ENCODE assay signal across 34 cellular contexts in the genomic region with DNA sequence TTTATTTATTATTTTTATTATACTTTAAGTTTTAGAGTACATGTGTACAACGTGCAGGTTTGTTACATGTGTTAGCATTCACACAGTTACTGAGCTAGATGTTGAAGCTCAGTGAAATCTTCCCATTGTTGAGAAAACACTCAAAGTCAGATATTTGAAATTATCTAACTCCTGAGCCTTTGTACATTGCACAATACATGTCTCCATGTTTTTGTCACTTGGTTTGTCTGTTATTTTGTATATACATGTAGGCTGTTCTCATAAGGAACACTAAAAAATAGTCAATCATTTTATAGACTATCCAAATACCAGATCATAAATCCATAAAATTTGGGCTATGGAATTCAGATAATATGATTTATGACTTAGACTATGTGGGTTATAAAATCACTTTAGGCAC.
DNase-seq lines count a peak whose midpoint lies in the region; ATAC-seq, FAIRE-seq and TF ChIP-seq lines count a peak whose summit lies in the region.
"Had no signal": no experiment of that assay in that cellular context is flagged by ENCODE, and none has a peak within 500 bp of the region (broad histone marks: within the 10 kb centered on the region; RNA-seq: fewer than 3 reads in every experiment).

No MANE protein-coding gene starts in this region.

- no peak overlapping the region for H2BK120ac ChIP-seq in IMR-90 (ENCODE audit: low read depth, low read length)

- no peaks in the 10 kb centered on the region for H3K9me1 ChIP-seq in IMR-90 (ENCODE audit: insufficient read depth, low read length)

- no peak overlapping the region for H2AK5ac ChIP-seq in IMR-90 (ENCODE audit: low read depth, low read length)

- H3K4me1 Mint-ChIP-seq in activated CD4-positive, alpha-beta T cell treated with anti-CD3 and anti-CD28 coated beads, Interleukin-2, amount 10 ng/mL, durations not matched to agents 7 days and 5 days: no peaks in the 10 kb centered on the region
- H3K4me1 Mint-ChIP-seq: B cell; CD14-positive monocyte; CD4-positive, alpha-beta memory T cell; CD4-positive, CD25-positive, alpha-beta regulatory T cell; CD8-positive, alpha-beta memory T cell had no signal

- no peak overlapping the region for H2AK9ac ChIP-seq in IMR-90 (replicated peaks; ENCODE audit: low read depth, low read length, poor library complexity)

- no peak overlapping the region for H3K4me3 ChIP-seq in HepG2 (replicated peaks in 1 of 3; ENCODE audit: insufficient read depth in 1 of 3, low read depth in 2 of 3, low read length in 3 of 3)
- H3K4me3 ChIP-seq in right lobe of liver: no peak overlapping the region
- H3K4me3 ChIP-seq in IMR-90 (ENCODE audit: insufficient read depth, low read depth, low read length): no peak overlapping the region
- H3K4me3 ChIP-seq: A549; BLaER1; BLaER1 treated with 17β-estradiol and CSF1 and Interleukin-3, amounts not matched to agents 10 nM and 100 nM had no signal

- H3K9me3 ChIP-seq in HepG2 (ENCODE audit: low read length): no peaks in the 10 kb centered on the region
- H3K9me3 ChIP-seq in right lobe of liver: no peaks in the 10 kb centered on the region
- peaks cover 3% of the 10 kb centered on the region; the same call in 1 of the 2 replicates for H3K9me3 ChIP-seq in IMR-90 (ENCODE audit: control insufficient read depth, insufficient read depth, low read length)
- H3K9me3 ChIP-seq: A549; BE2C; BLaER1; BLaER1 treated with 17β-estradiol and CSF1 and Interleukin-3, amounts not matched to agents 10 nM and 100 nM; Caco-2 had no signal

- no peak overlapping the region for H2BK5ac ChIP-seq in IMR-90 (ENCODE audit: low read depth, low read length, poor library complexity, severe bottlenecking)

- no peak overlapping the region for H3K27ac Mint-ChIP-seq in activated CD4-positive, alpha-beta T cell treated with anti-CD3 and anti-CD28 coated beads, Interleukin-2, amount 10 ng/mL, durations not matched to agents 7 days and 5 days
- H3K27ac Mint-ChIP-seq: B cell; CD14-positive monocyte; CD4-positive, alpha-beta memory T cell; CD4-positive, alpha-beta T cell; CD4-positive, CD25-positive, alpha-beta regulatory T cell; CD8-positive, alpha-beta memory T cell; CD8-positive, alpha-beta T cell had no signal

- no peak overlapping the region for H3K4me3 Mint-ChIP-seq in activated CD4-positive, alpha-beta T cell treated with anti-CD3 and anti-CD28 coated beads, Interleukin-2, amount 10 ng/mL, durations not matched to agents 7 days and 5 days
- H3K4me3 Mint-ChIP-seq: B cell; CD14-positive monocyte; CD4-positive, alpha-beta memory T cell; CD4-positive, alpha-beta T cell; CD4-positive, CD25-positive, alpha-beta regulatory T cell; CD8-positive, alpha-beta memory T cell; CD8-positive, alpha-beta T cell had no signal

- H3K56ac ChIP-seq in IMR-90 (ENCODE audit: extremely low read depth, insufficient read depth, low read length): no peak overlapping the region

- H3K27ac ChIP-seq in HepG2 (ENCODE audit: extremely low read length, insufficient read depth, low read length): no peak overlapping the region
- no peak overlapping the region for H3K27ac ChIP-seq in right lobe of liver
- H3K27ac ChIP-seq in IMR-90 (ENCODE audit: insufficient read depth, low read length): no peak overlapping the region
- H3K27ac ChIP-seq: 22Rv1; A549; BLaER1; BLaER1 treated with 17β-estradiol and CSF1 and Interleukin-3, amounts not matched to agents 10 nM and 100 nM; C4-2B had no signal

- in situ Hi-C loops in HepG2 (cut with HindIII; ENCODE audit: extremely low pct_ligation_motif_present, low pct_unique_long_range_greater_than_20kb) (no loop called here), IMR-90 (cut with MboI; ENCODE audit: low sequenced_read_pairs) (no loop called here)

- H3K36me3 Mint-ChIP-seq in activated CD4-positive, alpha-beta T cell treated with anti-CD3 and anti-CD28 coated beads, Interleukin-2, amount 10 ng/mL, durations not matched to agents 7 days and 5 days (ENCODE audit: low read depth): no peaks in the 10 kb centered on the region
- H3K36me3 Mint-ChIP-seq: CD14-positive monocyte; CD4-positive, alpha-beta memory T cell; CD4-positive, CD25-positive, alpha-beta regulatory T cell; CD8-positive, alpha-beta memory T cell; CD8-positive, alpha-beta T cell had no signal

- no peak overlapping the region for H3K9ac ChIP-seq in HepG2 (ENCODE audit: insufficient read depth, low read depth, low read length)
- H3K9ac ChIP-seq in IMR-90 (ENCODE audit: low read depth, low read length): no peak overlapping the region
- H3K9ac ChIP-seq: BLaER1; BLaER1 treated with 17β-estradiol and CSF1 and Interleukin-3, amounts not matched to agents 10 nM and 100 nM had no signal

- no peaks in the 10 kb centered on the region for H3K4me1 ChIP-seq in HepG2 (ENCODE audit: insufficient read depth, low read length)
- H3K4me1 ChIP-seq in right lobe of liver: no peaks in the 10 kb centered on the region
- H3K4me1 ChIP-seq in IMR-90 (ENCODE audit: control insufficient read depth, insufficient read depth, low read length): no peaks in the 10 kb centered on the region
- H3K4me1 ChIP-seq: A549; BE2C; BLaER1; BLaER1 treated with 17β-estradiol and CSF1 and Interleukin-3, amounts not matched to agents 10 nM and 100 nM; Caco-2 had no signal

- 0% methylated on average over 1 of the region's 1 CpG for WGBS in HepG2 (ENCODE audit: low lambda C conversion rate)
- WGBS in right lobe of liver (ENCODE audit: insufficient coverage, low coverage, low lambda C conversion rate, missing lambda C conversion rate): 64% methylated on average over 1 of the region's 1 CpG
- WGBS in IMR-90 (ENCODE audit: extremely low coverage in 2 of 2, insufficient read length in 1 of 2), 2 experiments: no CpG with 5 or more reads among the region's 1 CpG

- TF ChIP-seq RAD21 in HepG2 (CRISPR knock-in tag; IDR thresholded peaks at IDR 0.05): no peak
- no peak for TF ChIP-seq RAD21 in IMR-90 (IDR thresholded peaks at IDR 0.05; ENCODE audit: low read length)

- CTCF ChIA-PET in HepG2 (lab: Yijun Ruan, JAX; ENCODE audit: low intra/inter-chr PET ratio, low total read pairs) (no interaction called here), IMR-90 (lab: Yijun Ruan, JAX) (no interaction called here)
- CTCF ChIA-PET in activated CD4-positive, alpha-beta T cell treated with anti-CD3 and anti-CD28 coated beads, Interleukin-2, amount 10 ng/mL, durations not matched to agents 7 days and 5 days (lab: Charles Lee): no interaction called here

- H3K27me3 ChIP-seq in HepG2 (ENCODE audit: control insufficient read depth in 1 of 2, insufficient read depth in 2 of 2, low read length in 2 of 2) (no peaks in the 10 kb centered on the region), right lobe of liver (no peaks in the 10 kb centered on the region), IMR-90 (ENCODE audit: control insufficient read depth, insufficient read depth, low read length) (no peaks in the 10 kb centered on the region)
- H3K27me3 ChIP-seq: BE2C; BLaER1; BLaER1 treated with 17β-estradiol and CSF1 and Interleukin-3, amounts not matched to agents 10 nM and 100 nM had no signal

- TF ChIP-seq CTCF in HepG2 (CRISPR knock-in tag; IDR thresholded peaks at IDR 0.05) (no peak), right lobe of liver (IDR thresholded peaks at IDR 0.05) (no peak), IMR-90 (conservative IDR thresholded peaks at IDR 0.05; ENCODE audit: low read depth, low read length) (no peak)

- POLR2A ChIA-PET in HepG2 (lab: Yijun Ruan, JAX): no interaction called here
- POLR2A ChIA-PET in IMR-90 (lab: Charles Lee; ENCODE audit: unreplicated experiment): no interaction called here
- POLR2A ChIA-PET in activated CD4-positive, alpha-beta T cell treated with anti-CD3 and anti-CD28 coated beads, Interleukin-2, amount 10 ng/mL, durations not matched to agents 7 days and 5 days (lab: Charles Lee): no interaction called here

- H3K9me3 Mint-ChIP-seq in activated CD4-positive, alpha-beta T cell treated with anti-CD3 and anti-CD28 coated beads, Interleukin-2, amount 10 ng/mL, durations not matched to agents 7 days and 5 days: no peaks in the 10 kb centered on the region

- no peaks in the 10 kb centered on the region for H3K79me2 ChIP-seq in HepG2 (ENCODE audit: insufficient read depth, low read length)

- dilution Hi-C loops in IMR-90 (cut with HindIII; ENCODE audit: low sequenced_read_pairs, unreplicated experiment): no loop called here

- no peak overlapping the region for H3K23ac ChIP-seq in IMR-90 (ENCODE audit: low read depth, low read length)

- H3K36me3 ChIP-seq in HepG2 (replicated peaks in 1 of 2; ENCODE audit: control insufficient read depth in 1 of 2, insufficient read depth in 2 of 2, low read length in 2 of 2) (no peaks in the 10 kb centered on the region), right lobe of liver (no peaks in the 10 kb centered on the region), IMR-90 (ENCODE audit: control insufficient read depth, insufficient read depth, low read length) (no peaks in the 10 kb centered on the region)
- H3K36me3 ChIP-seq: BE2C; BLaER1; BLaER1 treated with 17β-estradiol and CSF1 and Interleukin-3, amounts not matched to agents 10 nM and 100 nM had no signal

- no peak overlapping the region for H3K4ac ChIP-seq in IMR-90 (ENCODE audit: low read depth, low read length)

- H2AFZ ChIP-seq in HepG2 (ENCODE audit: low read length) (no peak overlapping the region), IMR-90 (replicated peaks; ENCODE audit: low read length, poor library complexity) (no peak overlapping the region)

- H3K14ac ChIP-seq in IMR-90 (replicated peaks; ENCODE audit: low read depth, low read length): no peak overlapping the region

- FAIRE-seq in HepG2 (lab: Jason Lieb, UNC) (no peak), HTR-8/SVneo (lab: Jason Lieb, UNC) (no peak)
- FAIRE-seq: A549, D721Med had no signal

- no peaks in the 10 kb centered on the region for H3K27me3 Mint-ChIP-seq in activated CD4-positive, alpha-beta T cell treated with anti-CD3 and anti-CD28 coated beads, Interleukin-2, amount 10 ng/mL, durations not matched to agents 7 days and 5 days
- H3K27me3 Mint-ChIP-seq: B cell; CD4-positive, alpha-beta memory T cell; CD4-positive, alpha-beta T cell; CD4-positive, CD25-positive, alpha-beta regulatory T cell; CD8-positive, alpha-beta memory T cell had no signal

- no peak overlapping the region for H4K91ac ChIP-seq in IMR-90 (ENCODE audit: insufficient read depth, low read depth, low read length)

- BruUV-seq in HepG2 (replicated peaks; lab: Mats Ljungman, UMichigan) (no TSS peak), IMR-90 (replicated peaks; lab: Mats Ljungman, UMichigan) (no TSS peak)

- no peak for TF ChIP-seq POLR2A in HepG2 (IDR thresholded peaks at IDR 0.05; ENCODE audit: insufficient read depth in 1 of 2, low read depth in 2 of 2, low read length in 2 of 2)
- TF ChIP-seq POLR2A in right lobe of liver (IDR thresholded peaks at IDR 0.05): no peak
- no peak for TF ChIP-seq POLR2A in IMR-90 (IDR thresholded peaks at IDR 0.05; ENCODE audit: low read depth, low read length)

- no peak overlapping the region for H4K5ac ChIP-seq in IMR-90 (ENCODE audit: low read depth, low read length)

- H3K79me1 ChIP-seq in IMR-90 (ENCODE audit: low read depth in 1 of 2, low read length in 2 of 2): no peaks in the 10 kb centered on the region

- H4K20me1 ChIP-seq in HepG2 (ENCODE audit: insufficient read depth, low read length): no peaks in the 10 kb centered on the region
- H4K20me1 ChIP-seq in IMR-90 (ENCODE audit: insufficient read depth, low read length): no peaks in the 10 kb centered on the region
- H4K20me1 ChIP-seq: BLaER1; BLaER1 treated with 17β-estradiol and CSF1 and Interleukin-3, amounts not matched to agents 10 nM and 100 nM had no signal

- no peak overlapping the region for H3K18ac ChIP-seq in IMR-90 (ENCODE audit: low read depth, low read length)

- intact Hi-C loops in HepG2 (cut with micrococcal nuclease; ENCODE audit: unreplicated experiment): no loop called here
- intact Hi-C loops in right lobe of liver (cut with DNase I): no loop called here
- intact Hi-C loops in IMR-90 (cut with micrococcal nuclease): no loop called here

- no peak overlapping the region for H2BK15ac ChIP-seq in IMR-90 (ENCODE audit: low read depth, low read length)

- H4K8ac ChIP-seq in IMR-90 (ENCODE audit: low read depth in 2 of 2, low read length in 2 of 2): no peak overlapping the region

- TF ChIP-seq EP300 in HepG2 (IDR thresholded peaks at IDR 0.05; ENCODE audit: low read depth in 2 of 2, low read length in 2 of 2) (no peak), HepG2 (CRISPR knock-in tag; IDR thresholded peaks at IDR 0.05; ENCODE audit: borderline replicate concordance) (no peak)

- no peak overlapping the region for H2BK20ac ChIP-seq in IMR-90 (ENCODE audit: low read depth, low read length)

- no peak for ATAC-seq in HepG2
- ATAC-seq in right lobe of liver: no peak
- no peak for ATAC-seq in IMR-90 (ENCODE audit: low read depth)
- no peak for ATAC-seq in GM19467 (IDR thresholded peaks at IDR 0.05; ENCODE audit: unreplicated experiment)
- ATAC-seq: A549; CD8-positive, alpha-beta T cell had no signal

- H3K4me2 ChIP-seq in HepG2 (ENCODE audit: low read depth, low read length): no peak overlapping the region
- H3K4me2 ChIP-seq in IMR-90 (ENCODE audit: low read depth, low read length): no peak overlapping the region
- H3K4me2 ChIP-seq: A549; BLaER1; BLaER1 treated with 17β-estradiol and CSF1 and Interleukin-3, amounts not matched to agents 10 nM and 100 nM had no signal

- DNase-seq in HepG2 (ENCODE audit: low spot score) (no peak), right lobe of liver (no peak), HTR-8/SVneo (ENCODE audit: insufficient read length, low spot score) (peak; percentile 3), IMR-90 (no peak)
- DNase-seq in activated CD4-positive, alpha-beta T cell treated with anti-CD3 and anti-CD28 coated beads, Interleukin-2, amount 10 ng/mL, durations not matched to agents 7 days and 5 days: no peak
- DNase-seq: 8988T; ACHN; AML-193; BE2C; C1 segment of cervical spinal cord; Caco-2; Calu3; CD4-positive, alpha-beta memory T cell; CD4-positive, alpha-beta T cell; CD4-positive, CD25-positive, alpha-beta regulatory T cell; CD8-positive, alpha-beta memory T cell; CD8-positive, alpha-beta T cell; COR-L47; DMS 273 treated with DMSO at 0.1 percent for 48 hours; DMS153; DMS53; DMS79; DMS79 treated with DMSO at 0.1 percent for 48 hours; DND-41; EL had no signal
